ENCODE assay signal across 8 cellular contexts in genomic region chr7:134954197-134955082, GRCh38. TPM values are rescaled to one million over a fixed set of nuclear protein-coding genes. Genes with fewer than 3 reads are reported as not detected.
A peak's percentile ranks its signal among the peaks of the same experiment; 100 is the strongest.
DNase-seq lines count a peak whose midpoint lies in the region; ATAC-seq, FAIRE-seq and TF ChIP-seq lines count a peak whose summit lies in the region.

No MANE protein-coding gene starts in this region.

- DNase-seq in GM10266 (ENCODE audit: extremely low spot score) (peak; percentile 33), NCI-H345 (lab: John Stamatoyannopoulos, UW) (peak; percentile 32), dedifferentiated amniotic fluid mesenchymal stem cell (ENCODE audit: extremely low spot score) (peak; percentile 63), mucosa of descending colon (no peak)
- no peak for DNase-seq in T-helper 2 cell treated with Interferon-gamma antibody and Interleukin-4, amounts not matched to agents 5 μg/mL and 100 μg/mL, for 36 hours (ENCODE audit: low spot score)
- DNase-seq in activated T-cell treated with anti-CD3 and anti-CD28 coated beads, Interleukin-2, amount 50 U/mL, for 24 hours: no peak

- peak; percentile 64 for TF ChIP-seq CTCF in GM10266 (IDR thresholded peaks at IDR 0.05; ENCODE audit: control insufficient read depth, insufficient read depth, low read depth, missing control alignments)
- TF ChIP-seq CTCF in mucosa of descending colon (IDR thresholded peaks at IDR 0.05): peak; percentile 15

- intact Hi-C loops in mucosa of descending colon (cut with DNase I, micrococcal nuclease): loop anchor here in 1 of 2 donors (10.0 kb wide), 1 partner anchor 260 kb away; no protein-coding TSS in a partner anchor

- H3K36me3 Mint-ChIP-seq in T-helper 2 cell treated with Interferon-gamma antibody and Interleukin-4, amounts not matched to agents 5 μg/mL and 100 μg/mL, for 36 hours (ENCODE audit: low read depth): no peaks in the 10 kb centered on the region
- H3K36me3 Mint-ChIP-seq in activated T-cell treated with anti-CD3 and anti-CD28 coated beads, Interleukin-2, amount 50 U/mL, for 24 hours (ENCODE audit: low read depth): no peaks in the 10 kb centered on the region

- no peak for ATAC-seq in mucosa of descending colon
- no peak for ATAC-seq in GM21390 (IDR thresholded peaks at IDR 0.05; ENCODE audit: unreplicated experiment)

- no peaks in the 10 kb centered on the region for H3K36me3 ChIP-seq in mucosa of descending colon (ENCODE audit: low read depth)

- H3K27me3 Mint-ChIP-seq in T-helper 2 cell treated with Interferon-gamma antibody and Interleukin-4, amounts not matched to agents 5 μg/mL and 100 μg/mL, for 36 hours (ENCODE audit: low read depth): no peaks in the 10 kb centered on the region
- no peaks in the 10 kb centered on the region for H3K27me3 Mint-ChIP-seq in activated T-cell treated with anti-CD3 and anti-CD28 coated beads, Interleukin-2, amount 50 U/mL, for 24 hours

- no peak overlapping the region for H3K27ac Mint-ChIP-seq in T-helper 2 cell treated with Interferon-gamma antibody and Interleukin-4, amounts not matched to agents 5 μg/mL and 100 μg/mL, for 36 hours
- H3K27ac Mint-ChIP-seq in activated T-cell treated with anti-CD3 and anti-CD28 coated beads, Interleukin-2, amount 50 U/mL, for 24 hours: no peak overlapping the region

- H3K9me3 Mint-ChIP-seq in T-helper 2 cell treated with Interferon-gamma antibody and Interleukin-4, amounts not matched to agents 5 μg/mL and 100 μg/mL, for 36 hours: no peaks in the 10 kb centered on the region
- H3K9me3 Mint-ChIP-seq in activated T-cell treated with anti-CD3 and anti-CD28 coated beads, Interleukin-2, amount 50 U/mL, for 24 hours: no peaks in the 10 kb centered on the region

- H3K9me3 ChIP-seq in mucosa of descending colon: no peaks in the 10 kb centered on the region

- peak; percentile 99 for FAIRE-seq in A204.1 (lab: Jason Lieb, UNC)

- H3K4me1 Mint-ChIP-seq in T-helper 2 cell treated with Interferon-gamma antibody and Interleukin-4, amounts not matched to agents 5 μg/mL and 100 μg/mL, for 36 hours (ENCODE audit: low read depth): peaks cover 4% of the 10 kb centered on the region
- H3K4me1 Mint-ChIP-seq in activated T-cell treated with anti-CD3 and anti-CD28 coated beads, Interleukin-2, amount 50 U/mL, for 24 hours (ENCODE audit: low read depth): peaks cover 4% of the 10 kb centered on the region

- H3K4me3 Mint-ChIP-seq in T-helper 2 cell treated with Interferon-gamma antibody and Interleukin-4, amounts not matched to agents 5 μg/mL and 100 μg/mL, for 36 hours: no peak overlapping the region
- H3K4me3 Mint-ChIP-seq in activated T-cell treated with anti-CD3 and anti-CD28 coated beads, Interleukin-2, amount 50 U/mL, for 24 hours: no peak overlapping the region

- H3K4me1 ChIP-seq in mucosa of descending colon (ENCODE audit: low read depth): no peaks in the 10 kb centered on the region

- no peak overlapping the region for H3K4me3 ChIP-seq in mucosa of descending colon

RNA-seq across cellular contexts. Expression of gene AGBL3, which starts 31.9 kb away (rescaled TPM):
- 1 to 10 TPM; 1.6 to 2.5 (median 1.9) TPM for total RNA-seq in mucosa of descending colon

Comparison
In these comparisons a context has a peak if more than half of its experiments do, and no peak if none do; other contexts are left out.
1. DNase-seq: peak in GM10266 (single experiment), NCI-H345 (single experiment) and dedifferentiated amniotic fluid mesenchymal stem cell (single experiment); none in mucosa of descending colon (0 of 3), T-helper 2 cell treated with Interferon-gamma antibody and Interleukin-4, amounts not matched to agents 5 μg/mL and 100 μg/mL, for 36 hours (single experiment) and activated T-cell treated with anti-CD3 and anti-CD28 coated beads, Interleukin-2, amount 50 U/mL, for 24 hours (single experiment).